ENCODE assay signal across 27 cellular contexts in the genomic region with DNA sequence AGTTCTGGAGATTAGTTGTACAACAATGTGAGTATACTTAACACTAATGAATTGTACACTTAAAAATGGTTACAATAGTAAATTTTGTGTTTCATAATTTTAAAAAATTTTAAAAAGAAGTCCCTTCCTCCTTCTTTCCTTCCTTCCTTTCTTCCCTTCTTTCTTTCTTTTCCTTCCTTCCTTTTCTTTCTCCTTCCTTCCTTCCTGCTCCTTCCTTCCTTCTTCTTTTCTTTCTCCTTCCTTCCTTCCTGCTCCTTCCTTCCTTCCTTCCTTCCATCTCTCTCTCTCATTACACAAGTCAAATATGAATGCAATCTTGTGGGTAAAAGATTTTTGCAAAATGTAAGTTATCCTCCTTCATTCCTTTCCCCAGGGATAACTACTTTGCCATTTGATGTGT.
"Had no signal": no experiment of that assay in that cellular context is flagged by ENCODE, and none has a peak within 500 bp of the region (broad histone marks: within the 10 kb centered on the region; RNA-seq: fewer than 3 reads in every experiment).

No MANE protein-coding gene starts in this region.

- ATAC-seq: effector memory CD8-positive, alpha-beta T cell; esophagus mucosa; foreskin keratinocyte; gastrocnemius medialis; gastroesophageal sphincter; heart left ventricle; heart right ventricle had no signal

- H3K36me3 ChIP-seq: colonic mucosa, esophagus muscularis mucosa, esophagus squamous epithelium, gastrocnemius medialis, gastroesophageal sphincter, heart left ventricle, heart right ventricle had no signal

- H3K9me3 ChIP-seq: colonic mucosa, esophagus muscularis mucosa, esophagus squamous epithelium, gastrocnemius medialis, gastroesophageal sphincter, heart left ventricle, heart right ventricle had no signal

- DNase-seq: colonic mucosa; cortex of kidney; dermis blood vessel endothelial cell; dorsolateral prefrontal cortex; effector CD4-positive, alpha-beta T cell; effector CD8-positive, alpha-beta T cell; effector memory CD4-positive, alpha-beta T cell; effector memory CD8-positive, alpha-beta T cell; endodermal cell; erythroblast; esophagus squamous epithelium; foreskin fibroblast; foreskin keratinocyte; foreskin melanocyte; gastrocnemius medialis; glutamatergic neuron; head of caudate nucleus; heart left ventricle; heart right ventricle had no signal

- H3K27me3 ChIP-seq: colonic mucosa, dorsolateral prefrontal cortex, esophagus muscularis mucosa, esophagus squamous epithelium, gastrocnemius medialis, gastroesophageal sphincter, heart left ventricle, heart right ventricle, hepatocyte had no signal

- H3K4me2 ChIP-seq: hepatocyte had no signal

- H3K4me1 ChIP-seq: colonic mucosa, esophagus muscularis mucosa, esophagus squamous epithelium, foreskin keratinocyte, gastrocnemius medialis, gastroesophageal sphincter had no signal

- H3K79me2 ChIP-seq: hepatocyte had no signal

- H2AFZ ChIP-seq: hepatocyte had no signal

- H3K4me3 ChIP-seq: colonic mucosa, coronary artery, dorsolateral prefrontal cortex, esophagus muscularis mucosa, esophagus squamous epithelium, gastrocnemius medialis, gastroesophageal sphincter, heart left ventricle, heart right ventricle, hepatocyte had no signal

- H3K27ac ChIP-seq: colonic mucosa, coronary artery, dorsolateral prefrontal cortex, epithelial cell of prostate, esophagus muscularis mucosa, esophagus squamous epithelium, foreskin keratinocyte, gastrocnemius medialis, gastroesophageal sphincter, heart left ventricle, heart right ventricle, hepatocyte had no signal

- FAIRE-seq: endometrium, endothelial cell of umbilical vein had no signal
